Comparison of ENCODE assay signal across 19 cellular contexts in genomic region chr10:58241346-58241745, GRCh38. TPM values are rescaled to one million over a fixed set of nuclear protein-coding genes. Genes with fewer than 3 reads are reported as not detected.
DNase-seq lines count a peak whose midpoint lies in the region; ATAC-seq, FAIRE-seq and TF ChIP-seq lines count a peak whose summit lies in the region.
"Had no signal": no experiment of that assay in that cellular context is flagged by ENCODE, and none has a peak within 500 bp of the region (broad histone marks: within the 10 kb centered on the region; RNA-seq: fewer than 3 reads in every experiment).

No MANE protein-coding gene starts in this region.

- no peak for FAIRE-seq in endothelial cell of umbilical vein (lab: Jason Lieb, UNC)
- FAIRE-seq: G401.6 had no signal

- H3K27me3 Mint-ChIP-seq in CD4-positive, alpha-beta T cell, result no peaks in the 10 kb centered on the region
- H3K27me3 Mint-ChIP-seq in activated CD4-positive, alpha-beta memory T cell treated with anti-CD3 and anti-CD28 coated beads, Interleukin-2, amount 10 ng/mL, durations not matched to agents 7 days and 5 days, result no peaks in the 10 kb centered on the region
- H3K27me3 Mint-ChIP-seq: activated CD8-positive, alpha-beta memory T cell treated with anti-CD3 and anti-CD28 coated beads, Interleukin-2, amount 10 ng/mL, durations not matched to agents 7 days and 5 days; activated naive CD8-positive, alpha-beta T cell; activated T-helper 17 cell treated with anti-CD3 and anti-CD28 coated beads, Interleukin-2, amount 50 U/mL, for 72 hours; B cell; type B pancreatic cell had no signal

- no peaks in the 10 kb centered on the region for H3F3A ChIP-seq in Loucy (ENCODE audit: low read depth)

- H3K9ac ChIP-seq in Loucy (ENCODE audit: low read depth, low read length, poor library complexity, severe bottlenecking) (no peak overlapping the region), endothelial cell of umbilical vein (replicated peaks; ENCODE audit: extremely low read depth, insufficient read depth, low read length) (no peak overlapping the region)

- H3K4me1 Mint-ChIP-seq in CD4-positive, alpha-beta T cell (ENCODE audit: low read depth), result peaks cover 42% of the 10 kb centered on the region
- H3K4me1 Mint-ChIP-seq in activated CD4-positive, alpha-beta memory T cell treated with anti-CD3 and anti-CD28 coated beads, Interleukin-2, amount 10 ng/mL, durations not matched to agents 7 days and 5 days, result peaks cover 12% of the 10 kb centered on the region

- dilution Hi-C loops in endothelial cell of umbilical vein (cut with MboI; ENCODE audit: extremely low pct_ligation_motif_present, low sequenced_read_pairs), result no loop called here

- H3K4me3 ChIP-seq in Loucy (ENCODE audit: low read length, poor library complexity, severe bottlenecking) (no peak overlapping the region), endothelial cell of umbilical vein (replicated peaks in 1 of 3; ENCODE audit: insufficient read depth in 1 of 3, low read depth in 1 of 3, low read length in 3 of 3) (no peak overlapping the region)
- H3K4me3 ChIP-seq: breast epithelium, heart left ventricle had no signal

- peaks cover 40% of the 10 kb centered on the region for H3K36me3 Mint-ChIP-seq in CD4-positive, alpha-beta T cell (ENCODE audit: low read depth)
- H3K36me3 Mint-ChIP-seq in activated CD4-positive, alpha-beta memory T cell treated with anti-CD3 and anti-CD28 coated beads, Interleukin-2, amount 10 ng/mL, durations not matched to agents 7 days and 5 days (ENCODE audit: low read depth), result peaks cover 30% of the 10 kb centered on the region

- TF ChIP-seq CTCF in CD4-positive, alpha-beta T cell (IDR thresholded peaks at IDR 0.05), result no peak
- TF ChIP-seq CTCF in Loucy (conservative IDR thresholded peaks at IDR 0.05; ENCODE audit: low read length) (no peak), endothelial cell of umbilical vein (IDR thresholded peaks at IDR 0.05; ENCODE audit: extremely low read depth in 1 of 2, insufficient read depth in 1 of 2, low read depth in 1 of 2, low read length in 2 of 2) (no peak)

- no peaks in the 10 kb centered on the region for H3K27me3 ChIP-seq in CD4-positive, alpha-beta T cell (ENCODE audit: control insufficient read depth, insufficient read depth, low read length)
- no peaks in the 10 kb centered on the region for H3K27me3 ChIP-seq in Loucy (ENCODE audit: insufficient read depth, low read length, poor library complexity, severe bottlenecking)
- no peaks in the 10 kb centered on the region for H3K27me3 ChIP-seq in endothelial cell of umbilical vein (ENCODE audit: control insufficient read depth in 2 of 2, insufficient read depth in 2 of 2, low read length in 2 of 2)
- H3K27me3 ChIP-seq: breast epithelium, heart left ventricle had no signal

- H2AFZ ChIP-seq in Loucy (ENCODE audit: low read length), result no peak overlapping the region
- no peak overlapping the region for H2AFZ ChIP-seq in endothelial cell of umbilical vein (ENCODE audit: low read depth, low read length)

- no peaks in the 10 kb centered on the region for H3K9me1 ChIP-seq in endothelial cell of umbilical vein (replicated peaks; ENCODE audit: control insufficient read depth, extremely low read depth, insufficient read depth, low read length)

- no peaks in the 10 kb centered on the region for H3K9me3 ChIP-seq in CD4-positive, alpha-beta T cell (ENCODE audit: control insufficient read depth, low read length)
- H3K9me3 ChIP-seq in Loucy (ENCODE audit: insufficient read depth, low read depth, low read length) (no peaks in the 10 kb centered on the region), endothelial cell of umbilical vein (replicated peaks; ENCODE audit: control insufficient read depth, insufficient read depth, low read length) (no peaks in the 10 kb centered on the region)

- peaks cover 12% of the 10 kb centered on the region; the same call in 1 of the 2 replicates for H3K36me3 ChIP-seq in Loucy (ENCODE audit: insufficient read depth, low read length)
- H3K36me3 ChIP-seq in endothelial cell of umbilical vein (ENCODE audit: control insufficient read depth in 2 of 2, extremely low read depth in 1 of 2, insufficient read depth in 2 of 2, low read length in 2 of 2), result no peaks in the 10 kb centered on the region
- H3K36me3 ChIP-seq: breast epithelium had no signal

- H3K9me2 ChIP-seq in Loucy (replicated peaks; ENCODE audit: low read depth, low read length), result no peaks in the 10 kb centered on the region

- DNase-seq in CD4-positive, alpha-beta T cell, result no peak
- DNase-seq in endothelial cell of umbilical vein (ENCODE audit: low read depth, low spot score) (no peak), non-pigmented ciliary epithelial cell (ENCODE audit: low read depth) (peak; percentile 28)
- no peak for DNase-seq in activated CD4-positive, alpha-beta T cell treated with anti-CD3 and anti-CD28 coated beads, Interleukin-2, amount 50 U/mL, for 1 hour
- no peak for DNase-seq in activated CD4-positive, alpha-beta memory T cell treated with anti-CD3 and anti-CD28 coated beads, Interleukin-2, amount 10 ng/mL, durations not matched to agents 7 days and 5 days
- no peak for DNase-seq in NK-92 treated with Interleukin-12 subunit alpha and Interleukin-12 subunit beta, amount 100 ng/mL, for 24 hours (lab: John Stamatoyannopoulos, UW)
- DNase-seq in stimulated activated CD4-positive, alpha-beta T cell treated with anti-CD3 and anti-CD28 coated beads, Interleukin-2, amount 100 ng/mL, for 24 hours, result no peak
- DNase-seq: activated CD8-positive, alpha-beta memory T cell treated with anti-CD3 and anti-CD28 coated beads, Interleukin-2, amount 10 ng/mL, durations not matched to agents 7 days and 5 days; heart left ventricle; stimulated activated CD4-positive, alpha-beta T cell treated with anti-CD3 and anti-CD28 coated beads, Interleukin-4, amount 100 ng/mL, for 4 hours had no signal

- H3K4me1 ChIP-seq in Loucy (ENCODE audit: insufficient read depth, low read length, poor library complexity, severe bottlenecking) (peaks cover 8% of the 10 kb centered on the region), endothelial cell of umbilical vein (ENCODE audit: control insufficient read depth, extremely low read depth, insufficient read depth, low read length) (peaks cover 49% of the 10 kb centered on the region)
- H3K4me1 ChIP-seq: breast epithelium had no signal

- CTCF ChIA-PET in CD4-positive, alpha-beta T cell (lab: Charles Lee), result no interaction called here
- CTCF ChIA-PET in endothelial cell of umbilical vein (lab: Charles Lee), result interaction anchor here (1.3 kb wide), 1 partner anchor 13 kb away, joined by 3 read pairs; no protein-coding TSS in a partner anchor
- CTCF ChIA-PET in activated CD4-positive, alpha-beta memory T cell treated with anti-CD3 and anti-CD28 coated beads, Interleukin-2, amount 10 ng/mL, durations not matched to agents 7 days and 5 days (lab: Charles Lee), result no interaction called here

- BruUV-seq in endothelial cell of umbilical vein (replicated peaks; lab: Mats Ljungman, UMichigan), result no TSS peak

- H3K79me2 ChIP-seq in Loucy (ENCODE audit: insufficient read depth, low read length) (peaks cover 38% of the 10 kb centered on the region; the same call in 1 of the 2 replicates), endothelial cell of umbilical vein (ENCODE audit: control insufficient read depth, insufficient read depth, low read length) (peaks cover 32% of the 10 kb centered on the region)

- intact Hi-C loops in CD4-positive, alpha-beta T cell (cut with DNase I, micrococcal nuclease), result no loop called here
- intact Hi-C loops in endothelial cell of umbilical vein (cut with micrococcal nuclease), result loop anchor here (2.0 kb wide), 1 partner anchor 49 kb away; no protein-coding TSS in a partner anchor

- peak overlapping the region; percentile 38 for H3K27ac Mint-ChIP-seq in CD4-positive, alpha-beta T cell
- H3K27ac Mint-ChIP-seq in activated CD4-positive, alpha-beta memory T cell treated with anti-CD3 and anti-CD28 coated beads, Interleukin-2, amount 10 ng/mL, durations not matched to agents 7 days and 5 days, result no peak overlapping the region
- H3K27ac Mint-ChIP-seq: activated CD8-positive, alpha-beta memory T cell treated with anti-CD3 and anti-CD28 coated beads, Interleukin-2, amount 10 ng/mL, durations not matched to agents 7 days and 5 days; B cell had no signal

- H3K4me3 Mint-ChIP-seq in CD4-positive, alpha-beta T cell, result no peak overlapping the region
- H3K4me3 Mint-ChIP-seq in activated CD4-positive, alpha-beta memory T cell treated with anti-CD3 and anti-CD28 coated beads, Interleukin-2, amount 10 ng/mL, durations not matched to agents 7 days and 5 days, result no peak overlapping the region
- H3K4me3 Mint-ChIP-seq: activated CD8-positive, alpha-beta memory T cell treated with anti-CD3 and anti-CD28 coated beads, Interleukin-2, amount 10 ng/mL, durations not matched to agents 7 days and 5 days; activated T-helper 17 cell treated with anti-CD3 and anti-CD28 coated beads, Interleukin-2, amount 50 U/mL, for 72 hours; B cell; type B pancreatic cell had no signal

- H3K4me2 ChIP-seq in Loucy (ENCODE audit: low read depth, low read length, poor library complexity, severe bottlenecking), result peak overlapping the region; percentile 39
- H3K4me2 ChIP-seq in endothelial cell of umbilical vein (ENCODE audit: insufficient read depth, low read length), result peak overlapping the region; percentile 90

- no peak for ATAC-seq in CD4-positive, alpha-beta T cell (ENCODE audit: poor library complexity)
- ATAC-seq: activated CD8-positive, alpha-beta memory T cell treated with anti-CD3 and anti-CD28 coated beads, Interleukin-2, amount 10 ng/mL, durations not matched to agents 7 days and 5 days; activated T-helper 17 cell treated with anti-CD3 and anti-CD28 coated beads, Interleukin-2, amount 50 U/mL, for 72 hours; heart left ventricle; left lobe of liver had no signal

- peaks cover 8% of the 10 kb centered on the region for H4K20me1 ChIP-seq in Loucy (ENCODE audit: insufficient read depth, low read length, poor library complexity, severe bottlenecking)
- H4K20me1 ChIP-seq in endothelial cell of umbilical vein (replicated peaks; ENCODE audit: control insufficient read depth, extremely low read depth, insufficient read depth, low read length), result no peaks in the 10 kb centered on the region

- POLR2A ChIA-PET in CD4-positive, alpha-beta T cell (lab: Charles Lee), result no interaction called here
- POLR2A ChIA-PET in endothelial cell of umbilical vein (lab: Charles Lee), result no interaction called here
- POLR2A ChIA-PET in activated CD4-positive, alpha-beta memory T cell treated with anti-CD3 and anti-CD28 coated beads, Interleukin-2, amount 10 ng/mL, durations not matched to agents 7 days and 5 days (lab: Charles Lee), result no interaction called here

- H3K9me3 Mint-ChIP-seq in CD4-positive, alpha-beta T cell, result peaks cover 3% of the 10 kb centered on the region
- H3K9me3 Mint-ChIP-seq in activated CD4-positive, alpha-beta memory T cell treated with anti-CD3 and anti-CD28 coated beads, Interleukin-2, amount 10 ng/mL, durations not matched to agents 7 days and 5 days, result peaks cover 18% of the 10 kb centered on the region
- H3K9me3 Mint-ChIP-seq: activated T-helper 17 cell treated with anti-CD3 and anti-CD28 coated beads, Interleukin-2, amount 50 U/mL, for 72 hours; type B pancreatic cell had no signal

- no peak overlapping the region for H3K27ac ChIP-seq in CD4-positive, alpha-beta T cell (ENCODE audit: low read depth, low read length)
- peak overlapping the region; percentile 94 for H3K27ac ChIP-seq in endothelial cell of umbilical vein (ENCODE audit: insufficient read depth, low read depth, low read length)
- H3K27ac ChIP-seq: breast epithelium, epithelial cell of prostate, heart left ventricle had no signal

- TF ChIP-seq POLR2A in endothelial cell of umbilical vein (IDR thresholded peaks at IDR 0.05; ENCODE audit: low read depth, low read length), result no peak

RNA-seq across cellular contexts. Expression of gene IPMK, which starts 26.3 kb away (rescaled TPM):
- 1 to 10 TPM; 1.4 to 1.5 TPM for total RNA-seq in CD4-positive, alpha-beta T cell
- 8.1 and 8.2 TPM in 2 replicates for total RNA-seq in endothelial cell of umbilical vein
- 1.0 and 1.4 TPM in 2 replicates for polyA plus RNA-seq in endothelial cell of umbilical vein
- polyA plus RNA-seq in endothelial cell of umbilical vein (2011; cell fraction: cytosol; rRNA removed), result 1.4 and 1.6 TPM in 2 replicates
- 3.6 and 5.6 TPM in 2 replicates for polyA plus RNA-seq in endothelial cell of umbilical vein (2011; cell fraction: nucleus; rRNA removed)
- 3.3 and 4.7 TPM in 2 replicates for polyA plus RNA-seq in endothelial cell of umbilical vein (2012)
- polyA minus RNA-seq in endothelial cell of umbilical vein, result 2.1 and 3.2 TPM in 2 replicates
- polyA minus RNA-seq in endothelial cell of umbilical vein (2011; cell fraction: cytosol; rRNA and poly(A)+ RNA removed), result 5.9 TPM
- polyA minus RNA-seq in endothelial cell of umbilical vein (2011; cell fraction: nucleus; rRNA and poly(A)+ RNA removed), result 12.6 and 17.8 TPM in 2 replicates
- total RNA-seq in activated CD4-positive, alpha-beta memory T cell treated with anti-CD3 and anti-CD28 coated beads, Interleukin-2, amount 10 ng/mL, durations not matched to agents 7 days and 5 days, result 1 to 10 TPM; 6.9 to 7.0 TPM

RNA-seq across cellular contexts. Expression of gene CISD1, which starts 27.6 kb away (rescaled TPM):
- total RNA-seq in CD4-positive, alpha-beta T cell, result 1 to 10 TPM; 1.5 to 2.0 TPM
- total RNA-seq in endothelial cell of umbilical vein, result 53.0 and 57.3 TPM in 2 replicates
- 21.1 and 25.5 TPM in 2 replicates for polyA plus RNA-seq in endothelial cell of umbilical vein
- polyA plus RNA-seq in endothelial cell of umbilical vein (2011; cell fraction: cytosol; rRNA removed), result 51.5 and 54.8 TPM in 2 replicates
- 22.3 and 23.9 TPM in 2 replicates for polyA plus RNA-seq in endothelial cell of umbilical vein (2011; cell fraction: nucleus; rRNA removed)
- polyA plus RNA-seq in endothelial cell of umbilical vein (2012), result 49.8 and 85.9 TPM in 2 replicates
- polyA minus RNA-seq in endothelial cell of umbilical vein, result 7.7 and 11.8 TPM in 2 replicates
- polyA minus RNA-seq in endothelial cell of umbilical vein (2011; cell fraction: cytosol; rRNA and poly(A)+ RNA removed), result 12.4 TPM
- polyA minus RNA-seq in endothelial cell of umbilical vein (2011; cell fraction: nucleus; rRNA and poly(A)+ RNA removed), result 8.8 and 13.8 TPM in 2 replicates
- 10 to 100 TPM; 32.2 to 40.1 TPM for total RNA-seq in activated CD4-positive, alpha-beta memory T cell treated with anti-CD3 and anti-CD28 coated beads, Interleukin-2, amount 10 ng/mL, durations not matched to agents 7 days and 5 days

Comparison
In these comparisons a context has a peak if more than half of its experiments do, and no peak if none do; other contexts are left out.
1. RNA of gene CISD1, which starts 27.6 kb away (total RNA-seq): 53.0 to 57.3 TPM in endothelial cell of umbilical vein and 32.2 to 40.1 TPM in activated CD4-positive, alpha-beta memory T cell treated with anti-CD3 and anti-CD28 coated beads, Interleukin-2, amount 10 ng/mL, durations not matched to agents 7 days and 5 days; 1.5 to 2.0 TPM in CD4-positive, alpha-beta T cell; every median in the first group is over 10 times any median in the second.